Comparison of ENCODE assay signal across 8 cellular contexts in genomic region chr18:5468394-5468793, GRCh38.
"Had no signal": no experiment of that assay in that cellular context is flagged by ENCODE, and none has a peak within 500 bp of the region (broad histone marks: within the 10 kb centered on the region; RNA-seq: fewer than 3 reads in every experiment).

No MANE protein-coding gene starts in this region.

- H3K4me1 Mint-ChIP-seq: IgD-negative memory B cell had no signal

- H3K36me3 Mint-ChIP-seq: IgD-negative memory B cell had no signal

- H3K4me3 Mint-ChIP-seq: HFFc6, IgD-negative memory B cell had no signal

- H3K4me3 ChIP-seq: GM23248, HAP-1 had no signal

- FAIRE-seq: HepG2 had no signal

- H3K9me3 ChIP-seq: HAP-1 had no signal

- H3K27ac ChIP-seq: GM23248 had no signal

- H3K36me3 ChIP-seq: HAP-1 had no signal

- DNase-seq: GM23248, GOT3, H7, HFFc6 had no signal

- H3K27ac Mint-ChIP-seq: HFFc6 had no signal

- H3K9ac ChIP-seq: GM23248 had no signal

- ATAC-seq: HCT116, HepG2 had no signal
